Comparison of ENCODE assay signal across 19 cellular contexts in the genomic region with DNA sequence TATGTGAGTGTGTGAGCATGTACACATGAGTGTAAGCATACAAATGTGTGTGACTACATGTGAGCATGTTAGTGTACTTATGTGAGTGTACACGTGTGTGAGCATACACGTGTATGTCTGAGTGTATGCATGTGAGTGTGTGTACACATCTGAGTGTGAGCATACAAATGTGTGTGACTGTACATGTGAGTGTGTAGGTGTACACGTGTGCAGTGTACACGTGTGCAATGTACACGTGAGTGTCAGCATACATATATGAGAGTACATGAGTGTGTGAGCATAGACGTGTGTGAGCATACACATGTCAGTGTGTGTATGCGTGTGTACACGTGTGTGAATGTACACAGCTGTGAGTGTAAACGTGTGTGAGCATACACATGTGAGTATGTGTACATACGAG.
"Had no signal": no experiment of that assay in that cellular context is flagged by ENCODE, and none has a peak within 500 bp of the region (broad histone marks: within the 10 kb centered on the region; RNA-seq: fewer than 3 reads in every experiment).

No MANE protein-coding gene starts in this region.

- DNase-seq: effector CD8-positive, alpha-beta T cell; glutamatergic neuron; left lung; lower lobe of right lung; natural killer cell; occipital lobe; pancreas; right cardiac atrium; stimulated activated CD4-positive, alpha-beta T cell treated with anti-CD3 and anti-CD28 coated beads, Interleukin-2, amount 100 ng/mL, for 48 hours; stimulated activated naive CD4-positive, alpha-beta T cell treated with Interleukin-2 at 50 U/mL for 16 hours had no signal

- H3K36me3 ChIP-seq: esophagus muscularis mucosa, gastroesophageal sphincter, left lung, lower lobe of right lung, neural progenitor cell, pancreas, vagina had no signal

- ATAC-seq: gastroesophageal sphincter, left lung, pancreas had no signal

- FAIRE-seq: endometrium, keratinocyte, pancreas had no signal

- H3K27ac ChIP-seq: coronary artery, epithelial cell of prostate, esophagus muscularis mucosa, gastroesophageal sphincter, left lung, lower lobe of right lung, neural progenitor cell, pancreas, vagina had no signal

- H2AFZ ChIP-seq: neural progenitor cell had no signal

- H3K9me3 ChIP-seq: esophagus muscularis mucosa, gastroesophageal sphincter, lower lobe of right lung, pancreas, vagina had no signal

- H3K4me2 ChIP-seq: neural progenitor cell, smooth muscle cell had no signal

- H3K9ac ChIP-seq: neural progenitor cell had no signal

- H3K4me3 ChIP-seq: coronary artery, esophagus muscularis mucosa, gastroesophageal sphincter, left lung, lower lobe of right lung, neural progenitor cell, pancreas, smooth muscle cell, vagina had no signal

- H3K27me3 ChIP-seq: esophagus muscularis mucosa, gastroesophageal sphincter, left lung, neural progenitor cell, pancreas, vagina had no signal

- H3K4me1 ChIP-seq: esophagus muscularis mucosa, gastroesophageal sphincter, left lung, lower lobe of right lung, pancreas, vagina had no signal
